Comparison of ENCODE assay signal across 1 cellular context in the genomic region with DNA sequence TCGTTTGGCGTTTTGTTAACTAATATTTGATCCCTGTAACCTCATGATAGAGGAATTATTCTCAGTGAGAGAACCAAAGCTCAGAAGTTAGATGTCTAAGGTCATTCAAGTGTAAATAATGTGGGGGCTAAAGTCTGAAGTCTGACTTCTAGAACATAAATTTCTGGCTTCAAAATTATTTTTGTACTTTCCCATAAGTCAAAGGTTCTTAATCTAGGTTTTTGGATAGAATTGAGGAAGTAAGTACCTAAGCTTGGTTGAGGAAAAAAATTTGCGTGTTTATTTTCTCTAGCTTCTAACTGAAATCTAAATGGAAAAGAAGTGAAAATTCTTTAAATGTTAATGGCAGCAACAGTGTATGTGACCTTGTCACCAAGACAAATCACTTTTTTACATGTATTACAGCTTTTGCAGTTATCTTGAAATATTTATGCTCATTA.
TF ChIP-seq lines count a peak whose summit lies in the region.

No MANE protein-coding gene starts in this region.

TF ChIP-seq in WTC11, 78 proteins besides CTCF, POLR2A, EP300 and RAD21 (continued from another document):
- TF ChIP-seq, protein P1, sequence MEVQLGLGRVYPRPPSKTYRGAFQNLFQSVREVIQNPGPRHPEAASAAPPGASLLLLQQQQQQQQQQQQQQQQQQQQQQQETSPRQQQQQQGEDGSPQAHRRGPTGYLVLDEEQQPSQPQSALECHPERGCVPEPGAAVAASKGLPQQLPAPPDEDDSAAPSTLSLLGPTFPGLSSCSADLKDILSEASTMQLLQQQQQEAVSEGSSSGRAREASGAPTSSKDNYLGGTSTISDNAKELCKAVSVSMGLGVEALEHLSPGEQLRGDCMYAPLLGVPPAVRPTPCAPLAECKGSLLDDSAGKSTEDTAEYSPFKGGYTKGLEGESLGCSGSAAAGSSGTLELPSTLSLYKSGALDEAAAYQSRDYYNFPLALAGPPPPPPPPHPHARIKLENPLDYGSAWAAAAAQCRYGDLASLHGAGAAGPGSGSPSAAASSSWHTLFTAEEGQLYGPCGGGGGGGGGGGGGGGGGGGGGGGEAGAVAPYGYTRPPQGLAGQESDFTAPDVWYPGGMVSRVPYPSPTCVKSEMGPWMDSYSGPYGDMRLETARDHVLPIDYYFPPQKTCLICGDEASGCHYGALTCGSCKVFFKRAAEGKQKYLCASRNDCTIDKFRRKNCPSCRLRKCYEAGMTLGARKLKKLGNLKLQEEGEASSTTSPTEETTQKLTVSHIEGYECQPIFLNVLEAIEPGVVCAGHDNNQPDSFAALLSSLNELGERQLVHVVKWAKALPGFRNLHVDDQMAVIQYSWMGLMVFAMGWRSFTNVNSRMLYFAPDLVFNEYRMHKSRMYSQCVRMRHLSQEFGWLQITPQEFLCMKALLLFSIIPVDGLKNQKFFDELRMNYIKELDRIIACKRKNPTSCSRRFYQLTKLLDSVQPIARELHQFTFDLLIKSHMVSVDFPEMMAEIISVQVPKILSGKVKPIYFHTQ (CRISPR knock-in tag; IDR thresholded peaks at IDR 0.05): no peak
- TF ChIP-seq TEAD4 (CRISPR knock-in tag; IDR thresholded peaks at IDR 0.05) (no peak), CBFB (CRISPR knock-in tag; IDR thresholded peaks at IDR 0.05; ENCODE audit: low read depth) (no peak), RELA (CRISPR knock-in tag; IDR thresholded peaks at IDR 0.05; ENCODE audit: borderline replicate concordance) (no peak), ZNF317 (CRISPR knock-in tag; IDR thresholded peaks at IDR 0.05; ENCODE audit: borderline replicate concordance, low read depth) (no peak), ATF3 (CRISPR knock-in tag; conservative IDR thresholded peaks at IDR 0.05) (no peak), ERG (CRISPR knock-in tag; IDR thresholded peaks at IDR 0.05) (no peak), SP1 (CRISPR knock-in tag; conservative IDR thresholded peaks at IDR 0.05) (no peak)
- TF ChIP-seq, protein P2, sequence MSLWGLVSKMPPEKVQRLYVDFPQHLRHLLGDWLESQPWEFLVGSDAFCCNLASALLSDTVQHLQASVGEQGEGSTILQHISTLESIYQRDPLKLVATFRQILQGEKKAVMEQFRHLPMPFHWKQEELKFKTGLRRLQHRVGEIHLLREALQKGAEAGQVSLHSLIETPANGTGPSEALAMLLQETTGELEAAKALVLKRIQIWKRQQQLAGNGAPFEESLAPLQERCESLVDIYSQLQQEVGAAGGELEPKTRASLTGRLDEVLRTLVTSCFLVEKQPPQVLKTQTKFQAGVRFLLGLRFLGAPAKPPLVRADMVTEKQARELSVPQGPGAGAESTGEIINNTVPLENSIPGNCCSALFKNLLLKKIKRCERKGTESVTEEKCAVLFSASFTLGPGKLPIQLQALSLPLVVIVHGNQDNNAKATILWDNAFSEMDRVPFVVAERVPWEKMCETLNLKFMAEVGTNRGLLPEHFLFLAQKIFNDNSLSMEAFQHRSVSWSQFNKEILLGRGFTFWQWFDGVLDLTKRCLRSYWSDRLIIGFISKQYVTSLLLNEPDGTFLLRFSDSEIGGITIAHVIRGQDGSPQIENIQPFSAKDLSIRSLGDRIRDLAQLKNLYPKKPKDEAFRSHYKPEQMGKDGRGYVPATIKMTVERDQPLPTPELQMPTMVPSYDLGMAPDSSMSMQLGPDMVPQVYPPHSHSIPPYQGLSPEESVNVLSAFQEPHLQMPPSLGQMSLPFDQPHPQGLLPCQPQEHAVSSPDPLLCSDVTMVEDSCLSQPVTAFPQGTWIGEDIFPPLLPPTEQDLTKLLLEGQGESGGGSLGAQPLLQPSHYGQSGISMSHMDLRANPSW (CRISPR knock-in tag; conservative IDR thresholded peaks at IDR 0.05; ENCODE audit: low read depth): no peak
TF ChIP-seq in WTC11: peak in this region for 0.
